Comparison of ENCODE assay signal across 8 cellular contexts in genomic region chr1:174022080-174022975, GRCh38. TPM values are rescaled to one million over a fixed set of nuclear protein-coding genes. Genes with fewer than 3 reads are reported as not detected.
DNase-seq lines count a peak whose midpoint lies in the region; ATAC-seq, FAIRE-seq and TF ChIP-seq lines count a peak whose summit lies in the region.

A gene with protein sequence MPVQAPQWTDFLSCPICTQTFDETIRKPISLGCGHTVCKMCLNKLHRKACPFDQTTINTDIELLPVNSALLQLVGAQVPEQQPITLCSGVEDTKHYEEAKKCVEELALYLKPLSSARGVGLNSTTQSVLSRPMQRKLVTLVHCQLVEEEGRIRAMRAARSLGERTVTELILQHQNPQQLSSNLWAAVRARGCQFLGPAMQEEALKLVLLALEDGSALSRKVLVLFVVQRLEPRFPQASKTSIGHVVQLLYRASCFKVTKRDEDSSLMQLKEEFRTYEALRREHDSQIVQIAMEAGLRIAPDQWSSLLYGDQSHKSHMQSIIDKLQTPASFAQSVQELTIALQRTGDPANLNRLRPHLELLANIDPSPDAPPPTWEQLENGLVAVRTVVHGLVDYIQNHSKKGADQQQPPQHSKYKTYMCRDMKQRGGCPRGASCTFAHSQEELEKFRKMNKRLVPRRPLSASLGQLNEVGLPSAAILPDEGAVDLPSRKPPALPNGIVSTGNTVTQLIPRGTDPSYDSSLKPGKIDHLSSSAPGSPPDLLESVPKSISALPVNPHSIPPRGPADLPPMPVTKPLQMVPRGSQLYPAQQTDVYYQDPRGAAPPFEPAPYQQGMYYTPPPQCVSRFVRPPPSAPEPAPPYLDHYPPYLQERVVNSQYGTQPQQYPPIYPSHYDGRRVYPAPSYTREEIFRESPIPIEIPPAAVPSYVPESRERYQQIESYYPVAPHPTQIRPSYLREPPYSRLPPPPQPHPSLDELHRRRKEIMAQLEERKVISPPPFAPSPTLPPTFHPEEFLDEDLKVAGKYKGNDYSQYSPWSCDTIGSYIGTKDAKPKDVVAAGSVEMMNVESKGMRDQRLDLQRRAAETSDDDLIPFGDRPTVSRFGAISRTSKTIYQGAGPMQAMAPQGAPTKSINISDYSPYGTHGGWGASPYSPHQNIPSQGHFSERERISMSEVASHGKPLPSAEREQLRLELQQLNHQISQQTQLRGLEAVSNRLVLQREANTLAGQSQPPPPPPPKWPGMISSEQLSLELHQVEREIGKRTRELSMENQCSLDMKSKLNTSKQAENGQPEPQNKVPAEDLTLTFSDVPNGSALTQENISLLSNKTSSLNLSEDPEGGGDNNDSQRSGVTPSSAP (minus strand): TSS chr1:174022357. CDS start chr1:173992985, 29,372 bp downstream.

- BruUV-seq in OCI-LY7 (replicated peaks; lab: Mats Ljungman, UMichigan) (TSS peak; percentile 94), endothelial cell of umbilical vein (replicated peaks; lab: Mats Ljungman, UMichigan) (TSS peak; percentile 98)

- CTCF ChIA-PET in OCI-LY7 (lab: Charles Lee; ENCODE audit: unreplicated experiment), result no interaction called here
- CTCF ChIA-PET in endothelial cell of umbilical vein (lab: Charles Lee), result interaction anchor here (1.0 to 1.4 kb wide), 3 partner anchors 30 to 196 kb away, joined by 3 to 6 read pairs (median 3); no protein-coding TSS in a partner anchor

- DNase-seq in D341Med (ENCODE audit: low spot score), result peak; percentile 93
- peak; percentile 91 for DNase-seq in OCI-LY7 (ENCODE audit: low spot score)
- peak; percentile 84 for DNase-seq in activated T-cell treated with anti-CD3 and anti-CD28 coated beads for 1 hour (ENCODE audit: low read depth)
- DNase-seq in endothelial cell of umbilical vein (ENCODE audit: low read depth, low spot score), result peak; percentile 91
- DNase-seq in stimulated activated CD8-positive, alpha-beta memory T cell treated with anti-CD3 and anti-CD28 coated beads, Interleukin-4, amount 100 ng/mL, for 1 hour (ENCODE audit: low read depth in 2 of 2, low spot score in 1 of 2), result peak; percentile 76 to 82

- H3K9me2 ChIP-seq in OCI-LY7 (ENCODE audit: insufficient read depth, low read length), result no peaks in the 10 kb centered on the region

- H4K20me1 ChIP-seq in OCI-LY7 (ENCODE audit: insufficient read depth, low read length), result peaks cover 14% of the 10 kb centered on the region
- peaks cover 14% of the 10 kb centered on the region for H4K20me1 ChIP-seq in endothelial cell of umbilical vein (replicated peaks; ENCODE audit: control insufficient read depth, extremely low read depth, insufficient read depth, low read length)

- H3K27me3 ChIP-seq in HUES6 (ENCODE audit: control insufficient read depth, insufficient read depth, low read length) (no peaks in the 10 kb centered on the region), endothelial cell of umbilical vein (ENCODE audit: control insufficient read depth in 2 of 2, insufficient read depth in 2 of 2, low read length in 2 of 2) (no peaks in the 10 kb centered on the region), mononuclear cell (ENCODE audit: insufficient read depth, low read length) (no peaks in the 10 kb centered on the region)

- peak within 1 kb of the TSS; percentile 99 for H3K4me2 ChIP-seq in OCI-LY7 (ENCODE audit: low read length)
- H3K4me2 ChIP-seq in endothelial cell of umbilical vein (ENCODE audit: insufficient read depth, low read length), result peak within 1 kb of the TSS; percentile 96

- H3K79me2 ChIP-seq in OCI-LY7 (ENCODE audit: insufficient read depth, low read depth, low read length), result peaks cover 47% of the 10 kb centered on the region
- peaks cover 48% of the 10 kb centered on the region for H3K79me2 ChIP-seq in endothelial cell of umbilical vein (ENCODE audit: control insufficient read depth, insufficient read depth, low read length)

- peak; percentile 86 for FAIRE-seq in endothelial cell of umbilical vein (lab: Jason Lieb, UNC)

- H3K4me1 ChIP-seq in HUES6 (ENCODE audit: control insufficient read depth, insufficient read depth, low read length) (peaks cover 15% of the 10 kb centered on the region), OCI-LY7 (ENCODE audit: insufficient read depth, low read length, poor library complexity, severe bottlenecking) (peaks cover 37% of the 10 kb centered on the region), endothelial cell of umbilical vein (ENCODE audit: control insufficient read depth, extremely low read depth, insufficient read depth, low read length) (peaks cover 22% of the 10 kb centered on the region), mononuclear cell (ENCODE audit: insufficient read depth, low read length) (peaks cover 36% of the 10 kb centered on the region)

- H3K27ac ChIP-seq in HUES6 (ENCODE audit: low read depth, low read length) (peak within 1 kb of the TSS; percentile 75), OCI-LY7 (ENCODE audit: low read depth, low read length, poor library complexity, severe bottlenecking) (peak within 1 kb of the TSS; percentile 51), endothelial cell of umbilical vein (ENCODE audit: insufficient read depth, low read depth, low read length) (peak within 1 kb of the TSS; percentile 88)

- no peaks in the 10 kb centered on the region for H3K9me1 ChIP-seq in endothelial cell of umbilical vein (replicated peaks; ENCODE audit: control insufficient read depth, extremely low read depth, insufficient read depth, low read length)

- H3K9me3 ChIP-seq in HUES6 (ENCODE audit: control insufficient read depth, insufficient read depth, low read depth, low read length), result no peaks in the 10 kb centered on the region
- H3K9me3 ChIP-seq in OCI-LY7 (ENCODE audit: low read length), result no peaks in the 10 kb centered on the region
- no peaks in the 10 kb centered on the region for H3K9me3 ChIP-seq in endothelial cell of umbilical vein (replicated peaks; ENCODE audit: control insufficient read depth, insufficient read depth, low read length)
- H3K9me3 ChIP-seq in mononuclear cell (ENCODE audit: low read depth, low read length), result no peaks in the 10 kb centered on the region

- no peaks in the 10 kb centered on the region for H3K36me3 ChIP-seq in HUES6 (ENCODE audit: control insufficient read depth, insufficient read depth, low read length)
- H3K36me3 ChIP-seq in OCI-LY7 (ENCODE audit: insufficient read depth, low read length), result peaks cover 5% of the 10 kb centered on the region; the same call in 1 of the 2 replicates
- no peaks in the 10 kb centered on the region for H3K36me3 ChIP-seq in endothelial cell of umbilical vein (ENCODE audit: control insufficient read depth in 2 of 2, extremely low read depth in 1 of 2, insufficient read depth in 2 of 2, low read length in 2 of 2)

- no peak for TF ChIP-seq CTCF in OCI-LY7 (conservative IDR thresholded peaks at IDR 0.05; ENCODE audit: low read length)
- TF ChIP-seq CTCF in endothelial cell of umbilical vein (IDR thresholded peaks at IDR 0.05; ENCODE audit: extremely low read depth in 1 of 2, insufficient read depth in 1 of 2, low read depth in 1 of 2, low read length in 2 of 2), result no peak

- intact Hi-C loops in OCI-LY7 (cut with micrococcal nuclease; ENCODE audit: unreplicated experiment) (loop anchor here (5.0 kb wide), 2 partner anchors 135 to 195 kb away; partner anchors contain the start of gene RABGAP1L), endothelial cell of umbilical vein (cut with micrococcal nuclease) (loop anchor here (1.0 to 10.0 kb wide), 5 partner anchors 137 to 1115 kb away; partner anchors contain the start of genes KLHL20, PRDX6, RABGAP1L and ZBTB37)

- peak within 1 kb of the TSS; percentile 97 for H2AFZ ChIP-seq in OCI-LY7 (ENCODE audit: low read length)
- H2AFZ ChIP-seq in endothelial cell of umbilical vein (ENCODE audit: low read depth, low read length), result peak within 1 kb of the TSS; percentile 78

- dilution Hi-C loops in endothelial cell of umbilical vein (cut with MboI; ENCODE audit: extremely low pct_ligation_motif_present, low sequenced_read_pairs), result no loop called here

- TF ChIP-seq POLR2A in endothelial cell of umbilical vein (IDR thresholded peaks at IDR 0.05; ENCODE audit: low read depth, low read length), result peak; percentile 74

- ATAC-seq in GM21423 (IDR thresholded peaks at IDR 0.05; ENCODE audit: unreplicated experiment), result peak; percentile 92

- H3K9ac ChIP-seq in HUES6 (ENCODE audit: low read length) (peak within 1 kb of the TSS; percentile 92), endothelial cell of umbilical vein (replicated peaks; ENCODE audit: extremely low read depth, insufficient read depth, low read length) (peak within 1 kb of the TSS; percentile 93)

- POLR2A ChIA-PET in OCI-LY7 (lab: Charles Lee) (interaction anchor here (0.6 to 1.5 kb wide), 10 partner anchors 11 to 199 kb away, joined by 3 to 7 read pairs (median 3); partner anchors contain the start of gene ZBTB37), endothelial cell of umbilical vein (lab: Charles Lee) (interaction anchor here (0.5 to 1.0 kb wide), 5 partner anchors 70 to 158 kb away, joined by 3 to 4 read pairs (median 4); partner anchors contain the start of gene ZBTB37)

- peak within 1 kb of the TSS; percentile 92 for H3K4me3 ChIP-seq in HUES6 (ENCODE audit: low read depth, low read length)
- H3K4me3 ChIP-seq in OCI-LY7 (ENCODE audit: low read depth, low read length, poor library complexity, severe bottlenecking), result peak within 1 kb of the TSS; percentile 89
- peak within 1 kb of the TSS; percentile 82 to 91 (median 87) for H3K4me3 ChIP-seq in endothelial cell of umbilical vein (replicated peaks in 1 of 3; ENCODE audit: insufficient read depth in 1 of 3, low read depth in 1 of 3, low read length in 3 of 3)
- H3K4me3 ChIP-seq in mononuclear cell (ENCODE audit: low read length), result peak within 1 kb of the TSS; percentile 91

TF ChIP-seq in endothelial cell of umbilical vein, 7 proteins besides CTCF, POLR2A, EP300 and RAD21 (continues in another document):
- TF ChIP-seq MYC (IDR thresholded peaks at IDR 0.05; ENCODE audit: low read depth, low read length), result no peak
- TF ChIP-seq FOS (IDR thresholded peaks at IDR 0.05; ENCODE audit: borderline replicate concordance, insufficient read depth, low read length), result peak; percentile 43
- TF ChIP-seq, protein P1, sequence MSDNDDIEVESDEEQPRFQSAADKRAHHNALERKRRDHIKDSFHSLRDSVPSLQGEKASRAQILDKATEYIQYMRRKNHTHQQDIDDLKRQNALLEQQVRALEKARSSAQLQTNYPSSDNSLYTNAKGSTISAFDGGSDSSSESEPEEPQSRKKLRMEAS (IDR thresholded peaks at IDR 0.05; ENCODE audit: insufficient read depth, insufficient read length), result no peak
- TF ChIP-seq GATA2 (IDR thresholded peaks at IDR 0.05; ENCODE audit: insufficient read depth, insufficient read length, low read depth, low read length), result no peak

RNA-seq across cellular contexts. Expression of the gene that starts here (rescaled TPM):
- 21.0 and 32.0 TPM in 2 replicates for total RNA-seq in OCI-LY7 (2014; rRNA removed; shearing (Covaris generic))
- total RNA-seq in OCI-LY7 (2022), result 34.0 and 34.3 TPM in 2 replicates
- total RNA-seq in endothelial cell of umbilical vein, result 30.0 and 41.4 TPM in 2 replicates
- polyA plus RNA-seq in endothelial cell of umbilical vein, result 7.0 and 7.9 TPM in 2 replicates
- 6.6 and 7.5 TPM in 2 replicates for polyA plus RNA-seq in endothelial cell of umbilical vein (2011; cell fraction: cytosol; rRNA removed)
- 20.5 and 24.2 TPM in 2 replicates for polyA plus RNA-seq in endothelial cell of umbilical vein (2011; cell fraction: nucleus; rRNA removed)
- 2.9 and 5.0 TPM in 2 replicates for polyA plus RNA-seq in endothelial cell of umbilical vein (2012)
- polyA minus RNA-seq in endothelial cell of umbilical vein, result 78.9 and 80.7 TPM in 2 replicates
- polyA minus RNA-seq in endothelial cell of umbilical vein (2011; cell fraction: cytosol; rRNA and poly(A)+ RNA removed), result 40.6 TPM
- 73.8 and 115 TPM in 2 replicates for polyA minus RNA-seq in endothelial cell of umbilical vein (2011; cell fraction: nucleus; rRNA and poly(A)+ RNA removed)
- total RNA-seq in mononuclear cell, result 61.0 TPM

Comparison
In these comparisons a context has a peak if more than half of its experiments do, and no peak if none do; other contexts are left out.
1. Peak in every context shown above with its lines: DNase-seq, ATAC-seq, H3K4me3 ChIP-seq and H3K27ac ChIP-seq.